Comparison of ENCODE assay signal across 13 cellular contexts in genomic region chr10:79152423-79152817, GRCh38.
DNase-seq lines count a peak whose midpoint lies in the region; ATAC-seq, FAIRE-seq and TF ChIP-seq lines count a peak whose summit lies in the region.
"Had no signal": no experiment of that assay in that cellular context is flagged by ENCODE, and none has a peak within 500 bp of the region (broad histone marks: within the 10 kb centered on the region; RNA-seq: fewer than 3 reads in every experiment).

No MANE protein-coding gene starts in this region.

- H3K9me1 ChIP-seq in IMR-90 (ENCODE audit: insufficient read depth, low read length) (peaks cover 57% of the 10 kb centered on the region), endothelial cell of umbilical vein (replicated peaks; ENCODE audit: control insufficient read depth, extremely low read depth, insufficient read depth, low read length) (no peaks in the 10 kb centered on the region)

- peak overlapping the region; percentile 86; the same call in 1 of the 2 replicates for H3K23ac ChIP-seq in IMR-90 (ENCODE audit: low read depth, low read length)

- H3K79me1 ChIP-seq in IMR-90 (ENCODE audit: low read depth in 1 of 2, low read length in 2 of 2), result peaks cover 38 to 95% of the 10 kb centered on the region in 2 experiments; a peak in 3 of 4 replicates

- TF ChIP-seq RAD21 in IMR-90 (IDR thresholded peaks at IDR 0.05; ENCODE audit: low read length), result no peak

- H3K9me3 ChIP-seq in IMR-90 (ENCODE audit: control insufficient read depth, insufficient read depth, low read length), result no peaks in the 10 kb centered on the region
- no peaks in the 10 kb centered on the region for H3K9me3 ChIP-seq in endothelial cell of umbilical vein (replicated peaks; ENCODE audit: control insufficient read depth, insufficient read depth, low read length)
- H3K9me3 ChIP-seq in ovary, result no peaks in the 10 kb centered on the region

- FAIRE-seq in endothelial cell of umbilical vein (lab: Jason Lieb, UNC), result no peak
- FAIRE-seq: GM12878 had no signal

- intact Hi-C loops in IMR-90 (cut with micrococcal nuclease) (no loop called here), endothelial cell of umbilical vein (cut with micrococcal nuclease) (no loop called here), ovary (cut with DNase I) (no loop called here), dorsolateral prefrontal cortex (cut with DNase I) (loop anchor here in 1 of 2 donors (5.0 kb wide), 1 partner anchor 40 kb away; no protein-coding TSS in a partner anchor)

- H2AK9ac ChIP-seq in IMR-90 (replicated peaks; ENCODE audit: low read depth, low read length, poor library complexity), result peak overlapping the region; percentile 98

- H3K4ac ChIP-seq in IMR-90 (ENCODE audit: low read depth, low read length), result peak overlapping the region; percentile 98

- peak overlapping the region; percentile 98; the same call in 2 of the 3 replicates for H2BK15ac ChIP-seq in IMR-90 (ENCODE audit: low read depth, low read length)

- no peaks in the 10 kb centered on the region; the same call in 1 of the 2 replicates for H4K20me1 ChIP-seq in IMR-90 (ENCODE audit: insufficient read depth, low read length)
- no peaks in the 10 kb centered on the region for H4K20me1 ChIP-seq in endothelial cell of umbilical vein (replicated peaks; ENCODE audit: control insufficient read depth, extremely low read depth, insufficient read depth, low read length)

- H3K27me3 ChIP-seq in ACC112 (ENCODE audit: insufficient read depth, low read length), result no peaks in the 10 kb centered on the region
- H3K27me3 ChIP-seq in IMR-90 (ENCODE audit: control insufficient read depth, insufficient read depth, low read length), result no peaks in the 10 kb centered on the region
- H3K27me3 ChIP-seq in endothelial cell of umbilical vein (ENCODE audit: control insufficient read depth in 2 of 2, insufficient read depth in 2 of 2, low read length in 2 of 2), result no peaks in the 10 kb centered on the region
- no peaks in the 10 kb centered on the region for H3K27me3 ChIP-seq in ovary
- H3K27me3 ChIP-seq in dorsolateral prefrontal cortex, result no peaks in the 10 kb centered on the region

- POLR2A ChIA-PET in IMR-90 (lab: Charles Lee; ENCODE audit: unreplicated experiment) (no interaction called here), endothelial cell of umbilical vein (lab: Charles Lee) (no interaction called here)

- H2AFZ ChIP-seq in ACC112 (ENCODE audit: low read length, unreplicated experiment), result no peak overlapping the region
- H2AFZ ChIP-seq in IMR-90 (replicated peaks; ENCODE audit: low read length, poor library complexity), result no peak overlapping the region
- no peak overlapping the region for H2AFZ ChIP-seq in endothelial cell of umbilical vein (ENCODE audit: low read depth, low read length)

- peak overlapping the region; percentile 98 for H4K91ac ChIP-seq in IMR-90 (ENCODE audit: insufficient read depth, low read depth, low read length)

- BruUV-seq in IMR-90 (replicated peaks; lab: Mats Ljungman, UMichigan) (no TSS peak), endothelial cell of umbilical vein (replicated peaks; lab: Mats Ljungman, UMichigan) (no TSS peak)

- peak overlapping the region; percentile 88 to 94 for H4K8ac ChIP-seq in IMR-90 (ENCODE audit: low read depth in 2 of 2, low read length in 2 of 2)

- H3K4me3 ChIP-seq in ACC112 (ENCODE audit: low read depth, low read length), result no peak overlapping the region
- no peak overlapping the region for H3K4me3 ChIP-seq in IMR-90 (ENCODE audit: insufficient read depth, low read depth, low read length)
- H3K4me3 ChIP-seq in endothelial cell of umbilical vein (replicated peaks in 1 of 3; ENCODE audit: insufficient read depth in 1 of 3, low read depth in 1 of 3, low read length in 3 of 3), result no peak overlapping the region
- H3K4me3 ChIP-seq in ovary, result no peak overlapping the region
- no peak overlapping the region for H3K4me3 ChIP-seq in dorsolateral prefrontal cortex
- H3K4me3 ChIP-seq: GM12878 had no signal

- TF ChIP-seq POLR2A in IMR-90 (IDR thresholded peaks at IDR 0.05; ENCODE audit: low read depth, low read length) (no peak), endothelial cell of umbilical vein (IDR thresholded peaks at IDR 0.05; ENCODE audit: low read depth, low read length) (peak; percentile 44), ovary (IDR thresholded peaks at IDR 0.05) (no peak)

- DNase-seq in IMR-90 (no peak), endothelial cell of umbilical vein (ENCODE audit: low read depth, low spot score) (no peak), ovary (no peak), NCI-H345 (lab: John Stamatoyannopoulos, UW) (no peak), dorsolateral prefrontal cortex (no peak)
- DNase-seq: NCI-H1092 treated with DMSO at 0.1 percent for 48 hours; stimulated activated CD8-positive, alpha-beta memory T cell treated with anti-CD3 and anti-CD28 coated beads, Interleukin-4, amount 100 ng/mL, for 48 hours had no signal

- dilution Hi-C loops in IMR-90 (cut with HindIII; ENCODE audit: low sequenced_read_pairs, unreplicated experiment) (no loop called here), endothelial cell of umbilical vein (cut with MboI; ENCODE audit: extremely low pct_ligation_motif_present, low sequenced_read_pairs) (no loop called here)

- H3K79me2 ChIP-seq in ACC112 (ENCODE audit: control insufficient read depth, insufficient read depth, low read length, unreplicated experiment), result peaks cover 37% of the 10 kb centered on the region
- H3K79me2 ChIP-seq in endothelial cell of umbilical vein (ENCODE audit: control insufficient read depth, insufficient read depth, low read length), result peaks cover 19% of the 10 kb centered on the region

- H2AK5ac ChIP-seq in IMR-90 (ENCODE audit: low read depth, low read length), result peak overlapping the region; percentile 99

- H3K56ac ChIP-seq in IMR-90 (ENCODE audit: extremely low read depth, insufficient read depth, low read length), result peak overlapping the region; percentile 81; the same call in 1 of the 2 replicates

- ATAC-seq in IMR-90 (ENCODE audit: low read depth) (no peak), GM19035 (IDR thresholded peaks at IDR 0.05; ENCODE audit: unreplicated experiment) (no peak), GM21381 (IDR thresholded peaks at IDR 0.05; ENCODE audit: unreplicated experiment) (no peak)
- ATAC-seq: activated T-helper 17 cell treated with anti-CD3 and anti-CD28 coated beads, Interleukin-2, amount 50 U/mL, for 72 hours; GM12878 had no signal

- H3K27ac ChIP-seq in ACC112 (ENCODE audit: low read depth, low read length) (peak overlapping the region; percentile 94), IMR-90 (ENCODE audit: insufficient read depth, low read length) (peak overlapping the region; percentile 94), endothelial cell of umbilical vein (ENCODE audit: insufficient read depth, low read depth, low read length) (peak overlapping the region; percentile 88), ovary (peak overlapping the region; percentile 4 to 71), dorsolateral prefrontal cortex (peak overlapping the region in 22 of 59 donors; percentile 1 to 89 (median 36))
- H3K27ac ChIP-seq: VCaP had no signal

- TF ChIP-seq EP300 in ovary (IDR thresholded peaks at IDR 0.05), result no peak

- no peaks in the 10 kb centered on the region for H3K36me3 ChIP-seq in ACC112 (ENCODE audit: insufficient read depth, low read length)
- peaks cover 41% of the 10 kb centered on the region for H3K36me3 ChIP-seq in IMR-90 (ENCODE audit: control insufficient read depth, insufficient read depth, low read length)
- no peaks in the 10 kb centered on the region for H3K36me3 ChIP-seq in endothelial cell of umbilical vein (ENCODE audit: control insufficient read depth in 2 of 2, extremely low read depth in 1 of 2, insufficient read depth in 2 of 2, low read length in 2 of 2)
- no peaks in the 10 kb centered on the region for H3K36me3 ChIP-seq in ovary

- CTCF ChIA-PET in IMR-90 (lab: Yijun Ruan, JAX) (no interaction called here), endothelial cell of umbilical vein (lab: Charles Lee) (interaction anchor here (1.5 kb wide), 2 partner anchors 23 to 32 kb away, joined by 3 to 4 read pairs; no protein-coding TSS in a partner anchor)

- peak overlapping the region; percentile 100 for H2BK5ac ChIP-seq in IMR-90 (ENCODE audit: low read depth, low read length, poor library complexity, severe bottlenecking)

- H3K4me2 ChIP-seq in IMR-90 (ENCODE audit: low read depth, low read length) (no peak overlapping the region), endothelial cell of umbilical vein (ENCODE audit: insufficient read depth, low read length) (no peak overlapping the region)

- peak overlapping the region; percentile 74; the same call in 1 of the 2 replicates for H4K5ac ChIP-seq in IMR-90 (ENCODE audit: low read depth, low read length)

- peaks cover 87% of the 10 kb centered on the region for H3K4me1 ChIP-seq in ACC112 (ENCODE audit: control insufficient read depth, insufficient read depth, low read length, unreplicated experiment)
- H3K4me1 ChIP-seq in IMR-90 (ENCODE audit: control insufficient read depth, insufficient read depth, low read length), result peaks cover 73% of the 10 kb centered on the region
- peaks cover 76% of the 10 kb centered on the region for H3K4me1 ChIP-seq in endothelial cell of umbilical vein (ENCODE audit: control insufficient read depth, extremely low read depth, insufficient read depth, low read length)
- peaks cover 64% of the 10 kb centered on the region for H3K4me1 ChIP-seq in ovary (ENCODE audit: insufficient read depth)

- peak overlapping the region; percentile 99 for H2BK20ac ChIP-seq in IMR-90 (ENCODE audit: low read depth, low read length)

- in situ Hi-C loops in IMR-90 (cut with MboI; ENCODE audit: low sequenced_read_pairs), result no loop called here

- 80% methylated on average over 3 of the region's 7 CpGs; no CpG with 5 or more reads in 1 of the 2 experiments for WGBS in IMR-90 (ENCODE audit: extremely low coverage in 2 of 2, insufficient read length in 1 of 2), 2 experiments
- 70 to 82% (median 75%) methylated on average over 7 of the region's 7 CpGs for WGBS in ovary, 3 donors

- H3K14ac ChIP-seq in IMR-90 (replicated peaks; ENCODE audit: low read depth, low read length), result peak overlapping the region; percentile 93

- H3K9ac ChIP-seq in IMR-90 (ENCODE audit: low read depth, low read length) (peak overlapping the region; percentile 24; the same call in 1 of the 2 replicates), endothelial cell of umbilical vein (replicated peaks; ENCODE audit: extremely low read depth, insufficient read depth, low read length) (peak overlapping the region; percentile 46)

- peak overlapping the region; percentile 98 for H2BK120ac ChIP-seq in IMR-90 (ENCODE audit: low read depth, low read length)

- H3K18ac ChIP-seq in IMR-90 (ENCODE audit: low read depth, low read length), result peak overlapping the region; percentile 64

- no peak for TF ChIP-seq CTCF in IMR-90 (conservative IDR thresholded peaks at IDR 0.05; ENCODE audit: low read depth, low read length)
- no peak for TF ChIP-seq CTCF in endothelial cell of umbilical vein (IDR thresholded peaks at IDR 0.05; ENCODE audit: extremely low read depth in 1 of 2, insufficient read depth in 1 of 2, low read depth in 1 of 2, low read length in 2 of 2)
- no peak for TF ChIP-seq CTCF in ovary (IDR thresholded peaks at IDR 0.05)
- no peak for TF ChIP-seq CTCF in dorsolateral prefrontal cortex (IDR thresholded peaks at IDR 0.05 in 54 of 56, conservative IDR thresholded peaks at IDR 0.05 in 2 of 56; ENCODE audit: low read depth in 1 of 56, partially characterized antibody in 56 of 56)

TF ChIP-seq in IMR-90, 13 proteins besides CTCF, POLR2A, EP300 and RAD21 (continues in another document):
- no peak for TF ChIP-seq SMC3 (IDR thresholded peaks at IDR 0.05; ENCODE audit: low read depth, low read length)
